ENCODE assay signal across 1 cellular context in the genomic region with DNA sequence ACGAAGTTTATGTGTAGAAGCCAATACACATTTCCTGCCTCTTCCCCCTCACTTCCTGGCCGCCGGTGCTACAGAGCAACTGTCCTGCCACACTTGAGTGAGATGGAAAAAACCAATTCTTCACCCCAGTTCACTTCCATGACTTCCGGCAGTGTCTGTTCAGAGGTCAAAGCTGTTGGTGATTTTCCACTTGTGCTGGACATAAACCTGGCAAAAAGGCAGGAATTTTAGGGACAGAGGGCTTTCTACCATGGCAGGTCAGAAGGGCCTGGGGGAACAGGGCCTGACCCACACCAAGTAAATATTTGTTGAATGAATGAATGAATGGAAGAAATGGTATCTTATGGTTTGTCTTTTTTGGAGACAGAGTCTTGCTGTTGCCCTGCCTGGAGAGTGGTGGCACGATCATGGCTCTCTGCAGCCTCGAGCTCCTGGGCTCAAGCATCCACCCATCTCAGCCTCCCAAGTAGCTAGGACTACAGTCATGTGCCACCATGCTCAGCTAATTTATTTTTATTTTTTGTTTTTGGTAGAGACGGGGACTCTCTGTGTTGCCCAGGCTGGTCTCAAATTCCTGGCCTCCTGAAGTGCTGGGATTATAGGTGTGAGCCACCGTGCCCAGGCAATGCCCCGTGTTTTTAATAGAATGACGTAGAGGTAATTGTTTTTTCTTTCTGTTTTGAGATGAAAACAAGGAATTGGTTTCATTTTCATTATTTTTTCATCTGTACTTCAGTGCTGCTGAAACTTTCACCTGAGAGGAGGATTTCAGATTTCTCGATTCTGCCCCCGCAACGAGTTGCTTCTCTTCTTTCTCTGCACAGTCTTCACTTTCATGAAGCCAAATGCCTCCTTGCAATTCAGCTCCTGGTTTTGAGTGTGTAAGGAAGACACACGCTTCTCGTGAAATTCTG.
TF ChIP-seq lines count a peak whose summit lies in the region.

No MANE protein-coding gene starts in this region.

TF ChIP-seq in HepG2, 621 proteins besides CTCF, POLR2A, EP300 and RAD21 (continued from another document and continues in another):
- TF ChIP-seq, protein P1, sequence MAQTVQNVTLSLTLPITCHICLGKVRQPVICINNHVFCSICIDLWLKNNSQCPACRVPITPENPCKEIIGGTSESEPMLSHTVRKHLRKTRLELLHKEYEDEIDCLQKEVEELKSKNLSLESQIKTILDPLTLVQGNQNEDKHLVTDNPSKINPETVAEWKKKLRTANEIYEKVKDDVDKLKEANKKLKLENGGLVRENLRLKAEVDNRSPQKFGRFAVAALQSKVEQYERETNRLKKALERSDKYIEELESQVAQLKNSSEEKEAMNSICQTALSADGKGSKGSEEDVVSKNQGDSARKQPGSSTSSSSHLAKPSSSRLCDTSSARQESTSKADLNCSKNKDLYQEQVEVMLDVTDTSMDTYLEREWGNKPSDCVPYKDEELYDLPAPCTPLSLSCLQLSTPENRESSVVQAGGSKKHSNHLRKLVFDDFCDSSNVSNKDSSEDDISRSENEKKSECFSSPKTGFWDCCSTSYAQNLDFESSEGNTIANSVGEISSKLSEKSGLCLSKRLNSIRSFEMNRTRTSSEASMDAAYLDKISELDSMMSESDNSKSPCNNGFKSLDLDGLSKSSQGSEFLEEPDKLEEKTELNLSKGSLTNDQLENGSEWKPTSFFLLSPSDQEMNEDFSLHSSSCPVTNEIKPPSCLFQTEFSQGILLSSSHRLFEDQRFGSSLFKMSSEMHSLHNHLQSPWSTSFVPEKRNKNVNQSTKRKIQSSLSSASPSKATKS (CRISPR knock-in tag; IDR thresholded peaks at IDR 0.05): no peak
- TF ChIP-seq SPEN (CRISPR knock-in tag; IDR thresholded peaks at IDR 0.05; ENCODE audit: low read depth) (no peak), ZNF17 (CRISPR knock-in tag; IDR thresholded peaks at IDR 0.05) (no peak), SNAPC2 (CRISPR knock-in tag; IDR thresholded peaks at IDR 0.05) (peak; percentile 82), ZNF441 (CRISPR knock-in tag; IDR thresholded peaks at IDR 0.05; ENCODE audit: borderline replicate concordance) (no peak), PHF5A (CRISPR knock-in tag; IDR thresholded peaks at IDR 0.05; ENCODE audit: low read depth, unreplicated experiment) (peak; percentile 61), PHF21A (CRISPR knock-in tag; IDR thresholded peaks at IDR 0.05) (peak; percentile 90), ZNF572 (CRISPR knock-in tag; IDR thresholded peaks at IDR 0.05) (no peak), NFE2L2 (IDR thresholded peaks at IDR 0.05; ENCODE audit: low read length) (no peak), PRMT3 (CRISPR knock-in tag; IDR thresholded peaks at IDR 0.05; ENCODE audit: borderline replicate concordance, low read depth) (no peak), NBN (conservative IDR thresholded peaks at IDR 0.05) (no peak), KLF11 (CRISPR knock-in tag; IDR thresholded peaks at IDR 0.05) (no peak)
- TF ChIP-seq, protein P2, sequence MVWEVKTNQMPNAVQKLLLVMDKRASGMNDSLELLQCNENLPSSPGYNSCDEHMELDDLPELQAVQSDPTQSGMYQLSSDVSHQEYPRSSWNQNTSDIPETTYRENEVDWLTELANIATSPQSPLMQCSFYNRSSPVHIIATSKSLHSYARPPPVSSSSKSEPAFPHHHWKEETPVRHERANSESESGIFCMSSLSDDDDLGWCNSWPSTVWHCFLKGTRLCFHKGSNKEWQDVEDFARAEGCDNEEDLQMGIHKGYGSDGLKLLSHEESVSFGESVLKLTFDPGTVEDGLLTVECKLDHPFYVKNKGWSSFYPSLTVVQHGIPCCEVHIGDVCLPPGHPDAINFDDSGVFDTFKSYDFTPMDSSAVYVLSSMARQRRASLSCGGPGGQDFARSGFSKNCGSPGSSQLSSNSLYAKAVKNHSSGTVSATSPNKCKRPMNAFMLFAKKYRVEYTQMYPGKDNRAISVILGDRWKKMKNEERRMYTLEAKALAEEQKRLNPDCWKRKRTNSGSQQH (CRISPR knock-in tag; IDR thresholded peaks at IDR 0.05; ENCODE audit: low read depth): no peak
- TF ChIP-seq, protein P3, sequence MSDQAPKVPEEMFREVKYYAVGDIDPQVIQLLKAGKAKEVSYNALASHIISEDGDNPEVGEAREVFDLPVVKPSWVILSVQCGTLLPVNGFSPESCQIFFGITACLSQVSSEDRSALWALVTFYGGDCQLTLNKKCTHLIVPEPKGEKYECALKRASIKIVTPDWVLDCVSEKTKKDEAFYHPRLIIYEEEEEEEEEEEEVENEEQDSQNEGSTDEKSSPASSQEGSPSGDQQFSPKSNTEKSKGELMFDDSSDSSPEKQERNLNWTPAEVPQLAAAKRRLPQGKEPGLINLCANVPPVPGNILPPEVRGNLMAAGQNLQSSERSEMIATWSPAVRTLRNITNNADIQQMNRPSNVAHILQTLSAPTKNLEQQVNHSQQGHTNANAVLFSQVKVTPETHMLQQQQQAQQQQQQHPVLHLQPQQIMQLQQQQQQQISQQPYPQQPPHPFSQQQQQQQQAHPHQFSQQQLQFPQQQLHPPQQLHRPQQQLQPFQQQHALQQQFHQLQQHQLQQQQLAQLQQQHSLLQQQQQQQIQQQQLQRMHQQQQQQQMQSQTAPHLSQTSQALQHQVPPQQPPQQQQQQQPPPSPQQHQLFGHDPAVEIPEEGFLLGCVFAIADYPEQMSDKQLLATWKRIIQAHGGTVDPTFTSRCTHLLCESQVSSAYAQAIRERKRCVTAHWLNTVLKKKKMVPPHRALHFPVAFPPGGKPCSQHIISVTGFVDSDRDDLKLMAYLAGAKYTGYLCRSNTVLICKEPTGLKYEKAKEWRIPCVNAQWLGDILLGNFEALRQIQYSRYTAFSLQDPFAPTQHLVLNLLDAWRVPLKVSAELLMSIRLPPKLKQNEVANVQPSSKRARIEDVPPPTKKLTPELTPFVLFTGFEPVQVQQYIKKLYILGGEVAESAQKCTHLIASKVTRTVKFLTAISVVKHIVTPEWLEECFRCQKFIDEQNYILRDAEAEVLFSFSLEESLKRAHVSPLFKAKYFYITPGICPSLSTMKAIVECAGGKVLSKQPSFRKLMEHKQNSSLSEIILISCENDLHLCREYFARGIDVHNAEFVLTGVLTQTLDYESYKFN (CRISPR knock-in tag; conservative IDR thresholded peaks at IDR 0.05): peak; percentile 97
- TF ChIP-seq, protein P4, sequence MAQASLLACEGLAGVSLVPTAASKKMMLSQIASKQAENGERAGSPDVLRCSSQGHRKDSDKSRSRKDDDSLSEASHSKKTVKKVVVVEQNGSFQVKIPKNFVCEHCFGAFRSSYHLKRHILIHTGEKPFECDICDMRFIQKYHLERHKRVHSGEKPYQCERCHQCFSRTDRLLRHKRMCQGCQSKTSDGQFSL (CRISPR knock-in tag; IDR thresholded peaks at IDR 0.05): no peak
- TF ChIP-seq, protein P5, sequence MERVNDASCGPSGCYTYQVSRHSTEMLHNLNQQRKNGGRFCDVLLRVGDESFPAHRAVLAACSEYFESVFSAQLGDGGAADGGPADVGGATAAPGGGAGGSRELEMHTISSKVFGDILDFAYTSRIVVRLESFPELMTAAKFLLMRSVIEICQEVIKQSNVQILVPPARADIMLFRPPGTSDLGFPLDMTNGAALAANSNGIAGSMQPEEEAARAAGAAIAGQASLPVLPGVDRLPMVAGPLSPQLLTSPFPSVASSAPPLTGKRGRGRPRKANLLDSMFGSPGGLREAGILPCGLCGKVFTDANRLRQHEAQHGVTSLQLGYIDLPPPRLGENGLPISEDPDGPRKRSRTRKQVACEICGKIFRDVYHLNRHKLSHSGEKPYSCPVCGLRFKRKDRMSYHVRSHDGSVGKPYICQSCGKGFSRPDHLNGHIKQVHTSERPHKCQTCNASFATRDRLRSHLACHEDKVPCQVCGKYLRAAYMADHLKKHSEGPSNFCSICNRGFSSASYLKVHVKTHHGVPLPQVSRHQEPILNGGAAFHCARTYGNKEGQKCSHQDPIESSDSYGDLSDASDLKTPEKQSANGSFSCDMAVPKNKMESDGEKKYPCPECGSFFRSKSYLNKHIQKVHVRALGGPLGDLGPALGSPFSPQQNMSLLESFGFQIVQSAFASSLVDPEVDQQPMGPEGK (CRISPR knock-in tag; IDR thresholded peaks at IDR 0.05): no peak; the same call in 1 of the 2 replicates
- TF ChIP-seq, protein P6, sequence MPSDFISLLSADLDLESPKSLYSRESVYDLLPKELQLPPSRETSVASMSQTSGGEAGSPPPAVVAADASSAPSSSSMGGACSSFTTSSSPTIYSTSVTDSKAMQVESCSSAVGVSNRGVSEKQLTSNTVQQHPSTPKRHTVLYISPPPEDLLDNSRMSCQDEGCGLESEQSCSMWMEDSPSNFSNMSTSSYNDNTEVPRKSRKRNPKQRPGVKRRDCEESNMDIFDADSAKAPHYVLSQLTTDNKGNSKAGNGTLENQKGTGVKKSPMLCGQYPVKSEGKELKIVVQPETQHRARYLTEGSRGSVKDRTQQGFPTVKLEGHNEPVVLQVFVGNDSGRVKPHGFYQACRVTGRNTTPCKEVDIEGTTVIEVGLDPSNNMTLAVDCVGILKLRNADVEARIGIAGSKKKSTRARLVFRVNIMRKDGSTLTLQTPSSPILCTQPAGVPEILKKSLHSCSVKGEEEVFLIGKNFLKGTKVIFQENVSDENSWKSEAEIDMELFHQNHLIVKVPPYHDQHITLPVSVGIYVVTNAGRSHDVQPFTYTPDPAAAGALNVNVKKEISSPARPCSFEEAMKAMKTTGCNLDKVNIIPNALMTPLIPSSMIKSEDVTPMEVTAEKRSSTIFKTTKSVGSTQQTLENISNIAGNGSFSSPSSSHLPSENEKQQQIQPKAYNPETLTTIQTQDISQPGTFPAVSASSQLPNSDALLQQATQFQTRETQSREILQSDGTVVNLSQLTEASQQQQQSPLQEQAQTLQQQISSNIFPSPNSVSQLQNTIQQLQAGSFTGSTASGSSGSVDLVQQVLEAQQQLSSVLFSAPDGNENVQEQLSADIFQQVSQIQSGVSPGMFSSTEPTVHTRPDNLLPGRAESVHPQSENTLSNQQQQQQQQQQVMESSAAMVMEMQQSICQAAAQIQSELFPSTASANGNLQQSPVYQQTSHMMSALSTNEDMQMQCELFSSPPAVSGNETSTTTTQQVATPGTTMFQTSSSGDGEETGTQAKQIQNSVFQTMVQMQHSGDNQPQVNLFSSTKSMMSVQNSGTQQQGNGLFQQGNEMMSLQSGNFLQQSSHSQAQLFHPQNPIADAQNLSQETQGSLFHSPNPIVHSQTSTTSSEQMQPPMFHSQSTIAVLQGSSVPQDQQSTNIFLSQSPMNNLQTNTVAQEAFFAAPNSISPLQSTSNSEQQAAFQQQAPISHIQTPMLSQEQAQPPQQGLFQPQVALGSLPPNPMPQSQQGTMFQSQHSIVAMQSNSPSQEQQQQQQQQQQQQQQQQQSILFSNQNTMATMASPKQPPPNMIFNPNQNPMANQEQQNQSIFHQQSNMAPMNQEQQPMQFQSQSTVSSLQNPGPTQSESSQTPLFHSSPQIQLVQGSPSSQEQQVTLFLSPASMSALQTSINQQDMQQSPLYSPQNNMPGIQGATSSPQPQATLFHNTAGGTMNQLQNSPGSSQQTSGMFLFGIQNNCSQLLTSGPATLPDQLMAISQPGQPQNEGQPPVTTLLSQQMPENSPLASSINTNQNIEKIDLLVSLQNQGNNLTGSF (CRISPR knock-in tag; IDR thresholded peaks at IDR 0.05): peak; percentile 99
- TF ChIP-seq, protein P7, sequence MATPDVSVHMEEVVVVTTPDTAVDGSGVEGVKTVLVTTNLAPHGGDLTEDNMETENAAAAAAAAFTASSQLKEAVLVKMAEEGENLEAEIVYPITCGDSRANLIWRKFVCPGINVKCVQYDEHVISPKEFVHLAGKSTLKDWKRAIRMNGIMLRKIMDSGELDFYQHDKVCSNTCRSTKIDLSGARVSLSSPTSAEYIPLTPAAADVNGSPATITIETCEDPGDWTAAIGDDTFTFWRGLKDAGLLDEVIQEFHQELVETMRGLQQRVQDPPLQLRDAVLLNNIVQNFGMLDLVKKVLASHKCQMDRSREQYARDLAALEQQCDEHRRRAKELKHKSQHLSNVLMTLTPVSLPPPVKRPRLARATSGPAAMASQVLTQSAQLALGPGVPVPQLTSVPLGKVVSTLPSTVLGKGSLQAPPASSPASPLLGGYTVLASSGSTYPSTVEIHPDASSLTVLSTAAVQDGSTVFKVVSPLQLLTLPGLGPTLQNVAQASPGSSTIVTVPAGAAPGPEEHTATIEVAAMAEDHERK (CRISPR knock-in tag; IDR thresholded peaks at IDR 0.05; ENCODE audit: low read depth): no peak
- TF ChIP-seq, protein P8, sequence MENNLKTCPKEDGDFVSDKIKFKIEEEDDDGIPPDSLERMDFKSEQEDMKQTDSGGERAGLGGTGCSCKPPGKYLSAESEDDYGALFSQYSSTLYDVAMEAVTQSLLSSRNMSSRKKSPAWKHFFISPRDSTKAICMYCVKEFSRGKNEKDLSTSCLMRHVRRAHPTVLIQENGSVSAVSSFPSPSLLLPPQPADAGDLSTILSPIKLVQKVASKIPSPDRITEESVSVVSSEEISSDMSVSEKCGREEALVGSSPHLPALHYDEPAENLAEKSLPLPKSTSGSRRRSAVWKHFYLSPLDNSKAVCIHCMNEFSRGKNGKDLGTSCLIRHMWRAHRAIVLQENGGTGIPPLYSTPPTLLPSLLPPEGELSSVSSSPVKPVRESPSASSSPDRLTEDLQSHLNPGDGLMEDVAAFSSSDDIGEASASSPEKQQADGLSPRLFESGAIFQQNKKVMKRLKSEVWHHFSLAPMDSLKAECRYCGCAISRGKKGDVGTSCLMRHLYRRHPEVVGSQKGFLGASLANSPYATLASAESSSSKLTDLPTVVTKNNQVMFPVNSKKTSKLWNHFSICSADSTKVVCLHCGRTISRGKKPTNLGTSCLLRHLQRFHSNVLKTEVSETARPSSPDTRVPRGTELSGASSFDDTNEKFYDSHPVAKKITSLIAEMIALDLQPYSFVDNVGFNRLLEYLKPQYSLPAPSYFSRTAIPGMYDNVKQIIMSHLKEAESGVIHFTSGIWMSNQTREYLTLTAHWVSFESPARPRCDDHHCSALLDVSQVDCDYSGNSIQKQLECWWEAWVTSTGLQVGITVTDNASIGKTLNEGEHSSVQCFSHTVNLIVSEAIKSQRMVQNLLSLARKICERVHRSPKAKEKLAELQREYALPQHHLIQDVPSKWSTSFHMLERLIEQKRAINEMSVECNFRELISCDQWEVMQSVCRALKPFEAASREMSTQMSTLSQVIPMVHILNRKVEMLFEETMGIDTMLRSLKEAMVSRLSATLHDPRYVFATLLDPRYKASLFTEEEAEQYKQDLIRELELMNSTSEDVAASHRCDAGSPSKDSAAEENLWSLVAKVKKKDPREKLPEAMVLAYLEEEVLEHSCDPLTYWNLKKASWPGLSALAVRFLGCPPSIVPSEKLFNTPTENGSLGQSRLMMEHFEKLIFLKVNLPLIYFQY (CRISPR knock-in tag; IDR thresholded peaks at IDR 0.05; ENCODE audit: borderline replicate concordance): 0 out of 2 replicates have a peak, but pooled peaks have one; percentile 22
- TF ChIP-seq, protein P9, sequence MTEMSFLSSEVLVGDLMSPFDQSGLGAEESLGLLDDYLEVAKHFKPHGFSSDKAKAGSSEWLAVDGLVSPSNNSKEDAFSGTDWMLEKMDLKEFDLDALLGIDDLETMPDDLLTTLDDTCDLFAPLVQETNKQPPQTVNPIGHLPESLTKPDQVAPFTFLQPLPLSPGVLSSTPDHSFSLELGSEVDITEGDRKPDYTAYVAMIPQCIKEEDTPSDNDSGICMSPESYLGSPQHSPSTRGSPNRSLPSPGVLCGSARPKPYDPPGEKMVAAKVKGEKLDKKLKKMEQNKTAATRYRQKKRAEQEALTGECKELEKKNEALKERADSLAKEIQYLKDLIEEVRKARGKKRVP (CRISPR knock-in tag; IDR thresholded peaks at IDR 0.05): peak in 1 of 2 experiments; percentile 62; a peak in 2 of 4 replicates
- TF ChIP-seq, protein P10, sequence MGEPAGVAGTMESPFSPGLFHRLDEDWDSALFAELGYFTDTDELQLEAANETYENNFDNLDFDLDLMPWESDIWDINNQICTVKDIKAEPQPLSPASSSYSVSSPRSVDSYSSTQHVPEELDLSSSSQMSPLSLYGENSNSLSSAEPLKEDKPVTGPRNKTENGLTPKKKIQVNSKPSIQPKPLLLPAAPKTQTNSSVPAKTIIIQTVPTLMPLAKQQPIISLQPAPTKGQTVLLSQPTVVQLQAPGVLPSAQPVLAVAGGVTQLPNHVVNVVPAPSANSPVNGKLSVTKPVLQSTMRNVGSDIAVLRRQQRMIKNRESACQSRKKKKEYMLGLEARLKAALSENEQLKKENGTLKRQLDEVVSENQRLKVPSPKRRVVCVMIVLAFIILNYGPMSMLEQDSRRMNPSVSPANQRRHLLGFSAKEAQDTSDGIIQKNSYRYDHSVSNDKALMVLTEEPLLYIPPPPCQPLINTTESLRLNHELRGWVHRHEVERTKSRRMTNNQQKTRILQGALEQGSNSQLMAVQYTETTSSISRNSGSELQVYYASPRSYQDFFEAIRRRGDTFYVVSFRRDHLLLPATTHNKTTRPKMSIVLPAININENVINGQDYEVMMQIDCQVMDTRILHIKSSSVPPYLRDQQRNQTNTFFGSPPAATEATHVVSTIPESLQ (CRISPR knock-in tag; conservative IDR thresholded peaks at IDR 0.05): no peak
